In the genomic region with DNA sequence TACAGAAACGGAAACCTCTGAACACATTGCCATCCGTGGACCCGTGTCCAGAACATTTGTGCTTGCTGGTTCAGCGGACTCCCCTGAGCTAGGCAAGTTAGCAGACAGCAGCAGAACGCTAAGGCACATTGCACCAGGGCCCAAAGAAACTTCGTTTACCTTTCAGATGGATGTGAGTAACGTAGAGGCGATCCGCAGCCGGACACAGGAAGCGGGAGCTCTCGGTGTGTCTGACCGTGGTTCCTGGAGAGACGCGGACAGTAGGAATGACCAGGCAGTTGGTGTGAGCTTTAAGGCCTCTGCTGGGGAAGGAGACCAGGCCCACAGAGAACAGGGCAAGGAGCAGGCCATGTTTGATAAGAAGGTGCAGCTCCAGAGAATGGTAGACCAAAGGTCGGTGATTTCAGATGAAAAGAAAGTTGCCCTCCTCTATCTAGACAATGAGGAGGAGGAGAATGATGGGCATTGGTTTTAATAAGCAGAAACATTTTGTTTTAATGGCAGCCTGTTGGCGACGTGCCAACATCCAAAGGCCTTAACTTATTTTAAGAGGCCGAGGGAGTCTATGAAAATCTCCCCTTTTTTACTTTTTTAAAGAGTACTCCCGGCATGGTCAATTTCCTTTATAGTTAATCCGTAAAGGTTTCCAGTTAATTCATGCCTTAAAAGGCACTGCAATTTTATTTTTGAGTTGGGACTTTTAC, we compare ENCODE assay signal across 10 cellular contexts.
"Had no signal": no experiment of that assay in that cellular context is flagged by ENCODE, and none has a peak within 500 bp of the region (broad histone marks: within the 10 kb centered on the region; RNA-seq: fewer than 3 reads in every experiment).

No MANE protein-coding gene starts in this region.

- H3K27ac ChIP-seq: hepatocyte, SK-N-MC, skin epidermis had no signal

- H3K4me3 Mint-ChIP-seq: activated CD8-positive, alpha-beta T cell treated with anti-CD3 and anti-CD28 coated beads for 36 hours; activated T-cell treated with anti-CD3 and anti-CD28 coated beads, Interleukin-2, amount 50 U/mL, for 72 hours; type B pancreatic cell had no signal

- DNase-seq: activated CD4-positive, alpha-beta T cell treated with anti-CD3 and anti-CD28 coated beads for 4 hours; activated CD8-positive, alpha-beta memory T cell treated with anti-CD3 and anti-CD28 coated beads, Interleukin-2, amount 50 U/mL, for 4 hours; activated CD8-positive, alpha-beta T cell treated with anti-CD3 and anti-CD28 coated beads for 36 hours; activated gamma-delta T cell treated with Interleukin-2 at 50 U/mL for 16 hours; activated T-cell treated with anti-CD3 and anti-CD28 coated beads, Interleukin-2, amount 50 U/mL, for 72 hours; aorta had no signal

- ATAC-seq: activated CD8-positive, alpha-beta T cell treated with anti-CD3 and anti-CD28 coated beads for 36 hours; activated T-cell treated with anti-CD3 and anti-CD28 coated beads, Interleukin-2, amount 50 U/mL, for 72 hours had no signal

- H3K27ac Mint-ChIP-seq: activated CD8-positive, alpha-beta T cell treated with anti-CD3 and anti-CD28 coated beads for 36 hours; activated T-cell treated with anti-CD3 and anti-CD28 coated beads, Interleukin-2, amount 50 U/mL, for 72 hours; type B pancreatic cell had no signal

- H3K4me3 ChIP-seq: hepatocyte, SK-N-MC, skin epidermis had no signal

- H3K27me3 ChIP-seq: hepatocyte had no signal

- H3K9me3 Mint-ChIP-seq: activated CD8-positive, alpha-beta T cell treated with anti-CD3 and anti-CD28 coated beads for 36 hours; activated T-cell treated with anti-CD3 and anti-CD28 coated beads, Interleukin-2, amount 50 U/mL, for 72 hours had no signal

- H3K27me3 Mint-ChIP-seq: activated CD8-positive, alpha-beta T cell treated with anti-CD3 and anti-CD28 coated beads for 36 hours; type B pancreatic cell had no signal
